ENCODE assay signal across 10 cellular contexts in the genomic region with DNA sequence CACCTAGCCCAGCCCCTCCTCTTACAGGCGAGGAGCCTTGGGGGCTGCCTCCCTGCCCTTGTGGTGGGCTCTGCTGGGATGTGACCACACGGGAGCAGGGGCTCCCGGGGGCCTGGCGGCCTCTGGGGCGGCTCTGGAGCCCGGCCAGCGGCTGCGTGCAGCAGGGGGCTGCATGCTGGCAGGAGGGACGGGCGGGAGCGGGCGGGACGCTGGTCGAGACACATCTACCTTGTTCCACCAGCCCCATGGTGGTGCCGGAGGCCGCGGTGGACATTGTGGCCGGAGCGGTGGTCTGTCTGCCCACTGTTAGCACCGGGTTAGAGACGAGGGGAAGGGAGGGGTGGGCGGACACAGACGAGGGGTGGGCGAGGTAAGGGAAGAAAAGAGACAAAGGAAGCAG. TPM values are rescaled to one million over a fixed set of nuclear protein-coding genes. Genes with fewer than 3 reads are reported as not detected.
"Had no signal": no experiment of that assay in that cellular context is flagged by ENCODE, and none has a peak within 500 bp of the region (broad histone marks: within the 10 kb centered on the region; RNA-seq: fewer than 3 reads in every experiment).

No MANE protein-coding gene starts in this region.

- H3K4me2 ChIP-seq: GM23338 had no signal

- H3K27ac ChIP-seq: GM23248 had no signal

- H3K4me3 Mint-ChIP-seq: GM23338, H9, HFFc6 had no signal

- H2AFZ ChIP-seq: GM23248, GM23338 had no signal

- ATAC-seq: GM23338, HCT116 had no signal

- H3K36me3 ChIP-seq: HAP-1 had no signal

- H3K27ac Mint-ChIP-seq: GM23338, H9, HFFc6 had no signal

- H3K9me3 ChIP-seq: HAP-1 had no signal

- DNase-seq: GM23248, GOT3, H7, H9, HCEC 1CT, HFFc6 had no signal

- H3K9me3 Mint-ChIP-seq: GM23338, H9, HFFc6 had no signal

- H3K4me1 ChIP-seq: HAP-1 had no signal

- H3K4me3 ChIP-seq: GM23248, GM23338, HAP-1 had no signal

- H3K9ac ChIP-seq: GM23248 had no signal

RNA-seq across cellular contexts. Expression of gene GCK, which starts 50.1 kb away (rescaled TPM):
- total RNA-seq: H4 had no signal
